ENCODE assay signal across 34 cellular contexts in the genomic region with DNA sequence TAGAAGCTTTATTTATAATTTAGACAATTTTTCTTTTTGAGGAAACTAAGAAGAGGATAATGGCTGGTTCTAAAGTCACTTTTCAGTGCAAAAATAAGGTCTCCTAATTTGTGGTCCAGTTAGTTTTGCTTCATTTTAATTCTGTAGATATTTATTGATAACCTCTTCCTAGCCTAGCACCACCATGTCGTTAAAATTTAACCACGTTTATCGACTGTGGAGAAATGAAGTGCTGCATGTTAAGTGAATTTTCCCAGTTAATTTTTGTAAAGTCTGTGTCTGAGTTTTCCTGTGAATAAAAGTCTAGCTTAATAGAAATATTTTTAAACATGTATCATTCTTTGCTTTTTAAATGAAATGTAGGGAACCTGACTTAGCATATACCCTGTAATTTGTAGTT.
"Had no signal": no experiment of that assay in that cellular context is flagged by ENCODE, and none has a peak within 500 bp of the region (broad histone marks: within the 10 kb centered on the region; RNA-seq: fewer than 3 reads in every experiment).

No MANE protein-coding gene starts in this region.

- H3K27me3 ChIP-seq: adrenal gland, breast epithelium, cardiac muscle cell, colonic mucosa had no signal

- H3K4me3 ChIP-seq: adrenal gland, breast epithelium, cardiac muscle cell, colonic mucosa had no signal

- ATAC-seq: activated CD4-positive, alpha-beta T cell treated with anti-CD3 and anti-CD28 coated beads for 36 hours; activated CD8-positive, alpha-beta memory T cell treated with anti-CD3 and anti-CD28 coated beads, Interleukin-2, amount 10 ng/mL, durations not matched to agents 7 days and 5 days; activated CD8-positive, alpha-beta T cell treated with anti-CD3 and anti-CD28 coated beads, Interleukin-2, amount 10 ng/mL, durations not matched to agents 7 days and 5 days; activated naive CD8-positive, alpha-beta T cell treated with anti-CD3 and anti-CD28 coated beads, Interleukin-2, amount 50 U/mL, for 24 hours; esophagus mucosa; T-helper 17 cell had no signal

- H3K36me3 Mint-ChIP-seq: activated CD4-positive, alpha-beta memory T cell treated with anti-CD3 and anti-CD28 coated beads for 36 hours; activated naive CD4-positive, alpha-beta T cell treated with anti-CD3 and anti-CD28 coated beads, Interleukin-2, amount 50 U/mL, for 24 hours; activated naive CD8-positive, alpha-beta T cell treated with anti-CD3 and anti-CD28 coated beads for 36 hours had no signal

- H3K4me3 Mint-ChIP-seq: activated CD4-positive, alpha-beta memory T cell treated with anti-CD3 and anti-CD28 coated beads for 36 hours; activated CD4-positive, alpha-beta T cell treated with anti-CD3 and anti-CD28 coated beads for 36 hours; activated CD4-positive, alpha-beta T cell treated with anti-CD3 and anti-CD28 coated beads, Interleukin-2, amount 10 ng/mL, durations not matched to agents 24 days and 14 days; activated CD8-positive, alpha-beta memory T cell treated with anti-CD3 and anti-CD28 coated beads, Interleukin-2, amount 10 ng/mL, durations not matched to agents 7 days and 5 days; activated CD8-positive, alpha-beta T cell treated with anti-CD3 and anti-CD28 coated beads, Interleukin-2, amount 10 ng/mL, durations not matched to agents 7 days and 5 days; activated naive CD4-positive, alpha-beta T cell treated with anti-CD3 and anti-CD28 coated beads for 36 hours; activated naive CD4-positive, alpha-beta T cell treated with anti-CD3 and anti-CD28 coated beads, Interleukin-2, amount 50 U/mL, for 24 hours; activated naive CD8-positive, alpha-beta T cell treated with anti-CD3 and anti-CD28 coated beads for 36 hours; activated naive CD8-positive, alpha-beta T cell treated with anti-CD3 and anti-CD28 coated beads, Interleukin-2, amount 50 U/mL, for 24 hours; activated T-helper 1 cell treated with anti-CD3 and anti-CD28 coated beads, Interleukin-12 subunit alpha, Interleukin-12 subunit beta, Interleukin-2, Interleukin-4 antibody, amounts not matched to agents 30 ng/mL and 10 ng/mL and 1 ng/mL, durations not matched to agents 14 hours and 24 hours and 36 hours; brain; T-helper 17 cell; T-helper 2 cell treated with Interferon-gamma antibody and Interleukin-4, amounts not matched to agents 5 μg/mL and 100 μg/mL, for 36 hours had no signal

- H3K36me3 ChIP-seq: adrenal gland, breast epithelium, cardiac muscle cell, colonic mucosa had no signal

- H3K9me3 ChIP-seq: adrenal gland, breast epithelium, colonic mucosa had no signal

- DNase-seq: activated CD4-positive, alpha-beta memory T cell treated with anti-CD3 and anti-CD28 coated beads for 36 hours; activated CD4-positive, alpha-beta T cell treated with anti-CD3 and anti-CD28 coated beads for 36 hours; activated CD4-positive, alpha-beta T cell treated with anti-CD3 and anti-CD28 coated beads, Interleukin-2, amount 10 ng/mL, durations not matched to agents 24 days and 14 days; activated CD4-positive, CD25-positive, alpha-beta regulatory T cell; activated CD4-positive, CD25-positive, alpha-beta regulatory T cell treated with anti-CD3 and anti-CD28 coated beads, Interleukin-2, amount 50 U/mL, for 72 hours; activated CD8-positive, alpha-beta memory T cell treated with anti-CD3 and anti-CD28 coated beads, Interleukin-2, amount 10 ng/mL, durations not matched to agents 7 days and 5 days; activated CD8-positive, alpha-beta memory T cell treated with anti-CD3 and anti-CD28 coated beads, Interleukin-2, amount 50 U/mL, for 4 hours; activated CD8-positive, alpha-beta T cell treated with anti-CD3 and anti-CD28 coated beads, Interleukin-2, amount 10 ng/mL, durations not matched to agents 7 days and 5 days; activated effector memory CD4-positive, alpha-beta T cell treated with anti-CD3 and anti-CD28 coated beads, Interleukin-2, amount 50 U/mL, for 16 hours; activated naive CD4-positive, alpha-beta T cell treated with anti-CD3 and anti-CD28 coated beads for 36 hours; activated naive CD8-positive, alpha-beta T cell treated with anti-CD3 and anti-CD28 coated beads for 36 hours; activated naive CD8-positive, alpha-beta T cell treated with anti-CD3 and anti-CD28 coated beads, Interleukin-2, amount 50 U/mL, for 24 hours; activated T-cell treated with anti-CD3 and anti-CD28 coated beads, Interleukin-2, amount 50 U/mL, for 1 hour; activated T-cell treated with anti-CD3 and anti-CD28 coated beads, Interleukin-2, amount 50 U/mL, for 48 hours; adrenal gland; amygdala; aorta; central memory CD4-positive, alpha-beta T cell; cerebellar nuclear complex; colonic mucosa; effector CD8-positive, alpha-beta T cell; foreskin fibroblast; T-helper 1 cell; T-helper 17 cell; T1000 had no signal

- H3K9me3 Mint-ChIP-seq: activated CD4-positive, alpha-beta memory T cell treated with anti-CD3 and anti-CD28 coated beads for 36 hours; activated CD4-positive, alpha-beta T cell treated with anti-CD3 and anti-CD28 coated beads, Interleukin-2, amount 10 ng/mL, durations not matched to agents 24 days and 14 days; activated naive CD4-positive, alpha-beta T cell treated with anti-CD3 and anti-CD28 coated beads for 36 hours; activated naive CD4-positive, alpha-beta T cell treated with anti-CD3 and anti-CD28 coated beads, Interleukin-2, amount 50 U/mL, for 24 hours; activated naive CD8-positive, alpha-beta T cell treated with anti-CD3 and anti-CD28 coated beads for 36 hours; activated naive CD8-positive, alpha-beta T cell treated with anti-CD3 and anti-CD28 coated beads, Interleukin-2, amount 50 U/mL, for 24 hours; activated T-helper 1 cell treated with anti-CD3 and anti-CD28 coated beads, Interleukin-12 subunit alpha, Interleukin-12 subunit beta, Interleukin-2, Interleukin-4 antibody, amounts not matched to agents 30 ng/mL and 10 ng/mL and 1 ng/mL, durations not matched to agents 14 hours and 24 hours and 36 hours; activated T-helper 2 cell treated with anti-CD3 and anti-CD28 coated beads, Interferon-gamma antibody, Interleukin-2, Interleukin-4, amounts not matched to agents 10 μg/mL and 5 μg/mL and 100 μg/mL, durations not matched to agents 14 hours and 24 hours and 36 hours; brain; T-helper 2 cell treated with Interferon-gamma antibody and Interleukin-4, amounts not matched to agents 5 μg/mL and 100 μg/mL, for 36 hours had no signal

- H3K4me1 Mint-ChIP-seq: activated CD4-positive, alpha-beta T cell treated with anti-CD3 and anti-CD28 coated beads for 36 hours; activated naive CD4-positive, alpha-beta T cell treated with anti-CD3 and anti-CD28 coated beads, Interleukin-2, amount 50 U/mL, for 24 hours; activated naive CD8-positive, alpha-beta T cell treated with anti-CD3 and anti-CD28 coated beads for 36 hours; activated naive CD8-positive, alpha-beta T cell treated with anti-CD3 and anti-CD28 coated beads, Interleukin-2, amount 50 U/mL, for 24 hours had no signal

- H3K27ac ChIP-seq: adrenal gland, breast epithelium, cardiac muscle cell, colonic mucosa, epithelial cell of prostate had no signal

- H3K27me3 Mint-ChIP-seq: activated CD4-positive, alpha-beta memory T cell treated with anti-CD3 and anti-CD28 coated beads for 36 hours; activated CD4-positive, alpha-beta T cell treated with anti-CD3 and anti-CD28 coated beads for 36 hours; activated CD4-positive, alpha-beta T cell treated with anti-CD3 and anti-CD28 coated beads, Interleukin-2, amount 10 ng/mL, durations not matched to agents 24 days and 14 days; activated CD8-positive, alpha-beta memory T cell treated with anti-CD3 and anti-CD28 coated beads, Interleukin-2, amount 10 ng/mL, durations not matched to agents 7 days and 5 days; activated naive CD4-positive, alpha-beta T cell treated with anti-CD3 and anti-CD28 coated beads, Interleukin-2, amount 50 U/mL, for 24 hours; activated naive CD8-positive, alpha-beta T cell treated with anti-CD3 and anti-CD28 coated beads for 36 hours; activated naive CD8-positive, alpha-beta T cell treated with anti-CD3 and anti-CD28 coated beads, Interleukin-2, amount 50 U/mL, for 24 hours; brain; T-helper 17 cell had no signal

- H3K4me1 ChIP-seq: adrenal gland, breast epithelium, colonic mucosa had no signal

- H3K27ac Mint-ChIP-seq: activated CD4-positive, alpha-beta memory T cell treated with anti-CD3 and anti-CD28 coated beads for 36 hours; activated CD4-positive, alpha-beta T cell treated with anti-CD3 and anti-CD28 coated beads for 36 hours; activated CD4-positive, alpha-beta T cell treated with anti-CD3 and anti-CD28 coated beads, Interleukin-2, amount 10 ng/mL, durations not matched to agents 24 days and 14 days; activated CD8-positive, alpha-beta memory T cell treated with anti-CD3 and anti-CD28 coated beads, Interleukin-2, amount 10 ng/mL, durations not matched to agents 7 days and 5 days; activated CD8-positive, alpha-beta T cell treated with anti-CD3 and anti-CD28 coated beads, Interleukin-2, amount 10 ng/mL, durations not matched to agents 7 days and 5 days; activated naive CD4-positive, alpha-beta T cell treated with anti-CD3 and anti-CD28 coated beads for 36 hours; activated naive CD4-positive, alpha-beta T cell treated with anti-CD3 and anti-CD28 coated beads, Interleukin-2, amount 50 U/mL, for 24 hours; activated naive CD8-positive, alpha-beta T cell treated with anti-CD3 and anti-CD28 coated beads for 36 hours; activated naive CD8-positive, alpha-beta T cell treated with anti-CD3 and anti-CD28 coated beads, Interleukin-2, amount 50 U/mL, for 24 hours; activated T-helper 1 cell treated with anti-CD3 and anti-CD28 coated beads, Interleukin-12 subunit alpha, Interleukin-12 subunit beta, Interleukin-2, Interleukin-4 antibody, amounts not matched to agents 30 ng/mL and 10 ng/mL and 1 ng/mL, durations not matched to agents 14 hours and 24 hours and 36 hours; activated T-helper 2 cell treated with anti-CD3 and anti-CD28 coated beads, Interferon-gamma antibody, Interleukin-2, Interleukin-4, amounts not matched to agents 10 μg/mL and 5 μg/mL and 100 μg/mL, durations not matched to agents 14 hours and 24 hours and 36 hours; T-helper 17 cell; T-helper 2 cell treated with Interferon-gamma antibody and Interleukin-4, amounts not matched to agents 5 μg/mL and 100 μg/mL, for 36 hours had no signal
